In genomic region chr9:1978941-1979340, GRCh38 we compare ENCODE assay signal across 12 cellular contexts. TPM values are rescaled to one million over a fixed set of nuclear protein-coding genes. Genes with fewer than 3 reads are reported as not detected.
DNase-seq lines count a peak whose midpoint lies in the region; ATAC-seq and TF ChIP-seq lines count a peak whose summit lies in the region.
"Had no signal": no experiment of that assay in that cellular context is flagged by ENCODE, and none has a peak within 500 bp of the region (broad histone marks: within the 10 kb centered on the region; RNA-seq: fewer than 3 reads in every experiment).

No MANE protein-coding gene starts in this region.

- intact Hi-C loops in heart left ventricle (cut with DNase I): no loop called here

- no peaks in the 10 kb centered on the region for H3K9me3 Mint-ChIP-seq in activated CD4-positive, alpha-beta T cell treated with anti-CD3 and anti-CD28 coated beads, Interleukin-2, amount 10 ng/mL, durations not matched to agents 7 days and 5 days
- H3K9me3 Mint-ChIP-seq: T-helper 1 cell treated with Interleukin-12 subunit alpha and Interleukin-12 subunit beta and Interleukin-4 antibody, amounts not matched to agents 30 μg/mL and 1 μg/mL, for 36 hours had no signal

- H3K36me3 ChIP-seq in adipocyte (ENCODE audit: control insufficient read depth, insufficient read depth, low read length, severe bottlenecking) (no peaks in the 10 kb centered on the region), heart left ventricle (no peaks in the 10 kb centered on the region)

- WGBS in heart left ventricle, 4 donors: 49 to 76% (median 69%) methylated on average over 5 of the region's 5 CpGs

- H3K27ac ChIP-seq in heart left ventricle: no peak overlapping the region

- peak overlapping the region; percentile 34 for H3K4me3 ChIP-seq in adipocyte (ENCODE audit: low read length)
- no peak overlapping the region for H3K4me3 ChIP-seq in heart left ventricle

- CTCF ChIA-PET in activated CD4-positive, alpha-beta T cell treated with anti-CD3 and anti-CD28 coated beads, Interleukin-2, amount 10 ng/mL, durations not matched to agents 7 days and 5 days (lab: Charles Lee): interaction anchor here (1.1 kb wide), 1 partner anchor 11 kb away, joined by 3 read pairs; no protein-coding TSS in a partner anchor

- ATAC-seq in heart left ventricle (peak in 3 of 4 donors; percentile 32 to 65 (median 53)), HG02973 (IDR thresholded peaks at IDR 0.05; ENCODE audit: unreplicated experiment) (no peak)

- no peak for TF ChIP-seq POLR2A in heart left ventricle (IDR thresholded peaks at IDR 0.05)

- no peak overlapping the region for H3K9ac ChIP-seq in adipocyte (ENCODE audit: low read length)

- H3K9me3 ChIP-seq in adipocyte (ENCODE audit: control insufficient read depth, low read length): no peaks in the 10 kb centered on the region
- H3K9me3 ChIP-seq in heart left ventricle: no peaks in the 10 kb centered on the region

- H3K27me3 Mint-ChIP-seq in activated CD4-positive, alpha-beta T cell treated with anti-CD3 and anti-CD28 coated beads, Interleukin-2, amount 10 ng/mL, durations not matched to agents 7 days and 5 days: peaks cover 2% of the 10 kb centered on the region

- no peak overlapping the region for H3K4me3 Mint-ChIP-seq in activated CD4-positive, alpha-beta T cell treated with anti-CD3 and anti-CD28 coated beads, Interleukin-2, amount 10 ng/mL, durations not matched to agents 7 days and 5 days
- H3K4me3 Mint-ChIP-seq: T-helper 1 cell treated with Interleukin-12 subunit alpha and Interleukin-12 subunit beta and Interleukin-4 antibody, amounts not matched to agents 30 μg/mL and 1 μg/mL, for 36 hours had no signal

- H3K4me1 ChIP-seq in adipocyte (ENCODE audit: control insufficient read depth, insufficient read depth, low read length): peaks cover 35% of the 10 kb centered on the region
- peaks cover 0 to 21% (median 9%) of the 10 kb centered on the region in 12 donors for H3K4me1 ChIP-seq in heart left ventricle

- DNase-seq in HPDE6-E6E7 (ENCODE audit: extremely low spot score) (peak; percentile 26), adipocyte (ENCODE audit: low read depth) (peak; percentile 72), heart left ventricle (peak in 1 of 5 donors; percentile 44), stromal cell of bone marrow (ENCODE audit: low read depth) (peak; percentile 61), inferior parietal cortex (ENCODE audit: extremely low spot score) (no peak)
- no peak for DNase-seq in activated CD4-positive, alpha-beta T cell treated with anti-CD3 and anti-CD28 coated beads, Interleukin-2, amount 10 ng/mL, durations not matched to agents 7 days and 5 days
- DNase-seq: foreskin melanocyte; Karpas-422; small intestine; stimulated activated CD8-positive, alpha-beta memory T cell treated with anti-CD3 and anti-CD28 coated beads, Interleukin-4, amount 100 ng/mL, for 48 hours had no signal

- H3K36me3 Mint-ChIP-seq in activated CD4-positive, alpha-beta T cell treated with anti-CD3 and anti-CD28 coated beads, Interleukin-2, amount 10 ng/mL, durations not matched to agents 7 days and 5 days (ENCODE audit: low read depth): no peaks in the 10 kb centered on the region

- POLR2A ChIA-PET in activated CD4-positive, alpha-beta T cell treated with anti-CD3 and anti-CD28 coated beads, Interleukin-2, amount 10 ng/mL, durations not matched to agents 7 days and 5 days (lab: Charles Lee): no interaction called here

- no peak for TF ChIP-seq CTCF in heart left ventricle (IDR thresholded peaks at IDR 0.05)

- no peak overlapping the region for H3K27ac Mint-ChIP-seq in activated CD4-positive, alpha-beta T cell treated with anti-CD3 and anti-CD28 coated beads, Interleukin-2, amount 10 ng/mL, durations not matched to agents 7 days and 5 days
- H3K27ac Mint-ChIP-seq: T-helper 1 cell treated with Interleukin-12 subunit alpha and Interleukin-12 subunit beta and Interleukin-4 antibody, amounts not matched to agents 30 μg/mL and 1 μg/mL, for 36 hours had no signal

- no peaks in the 10 kb centered on the region for H3K4me1 Mint-ChIP-seq in activated CD4-positive, alpha-beta T cell treated with anti-CD3 and anti-CD28 coated beads, Interleukin-2, amount 10 ng/mL, durations not matched to agents 7 days and 5 days

- H3K27me3 ChIP-seq in adipocyte (replicated peaks; ENCODE audit: control insufficient read depth, insufficient read depth, low read length): no peaks in the 10 kb centered on the region
- H3K27me3 ChIP-seq in heart left ventricle: no peaks in the 10 kb centered on the region

RNA-seq across cellular contexts. Expression of gene SMARCA2, which starts 36.2 kb away (rescaled TPM):
- 100 to 1,000 TPM in 6 of 9 donors, 10 to 100 TPM in 3; 88.0 to 149 (median 115) TPM for total RNA-seq in heart left ventricle
- polyA plus RNA-seq in heart left ventricle: 10 to 100 TPM; 29.3 to 31.8 TPM
- total RNA-seq in activated CD4-positive, alpha-beta T cell treated with anti-CD3 and anti-CD28 coated beads, Interleukin-2, amount 10 ng/mL, durations not matched to agents 7 days and 5 days: 100 to 1,000 TPM; 264 to 274 TPM

Comparison
In these comparisons a context has a peak if more than half of its experiments do, and no peak if none do; other contexts are left out.
1. DNase-seq: peak in HPDE6-E6E7 (single experiment), adipocyte (single experiment) and stromal cell of bone marrow (single experiment); none in inferior parietal cortex (single experiment) and activated CD4-positive, alpha-beta T cell treated with anti-CD3 and anti-CD28 coated beads, Interleukin-2, amount 10 ng/mL, durations not matched to agents 7 days and 5 days (single experiment).